In genomic region chr11:65112226-65112550, GRCh38 we compare ENCODE assay signal across 8 cellular contexts. TPM values are rescaled to one million over a fixed set of nuclear protein-coding genes. Genes with fewer than 3 reads are reported as not detected.
DNase-seq lines count a peak whose midpoint lies in the region; ATAC-seq, FAIRE-seq and TF ChIP-seq lines count a peak whose summit lies in the region.

No MANE protein-coding gene starts in this region.

- H3K4me3 Mint-ChIP-seq in activated B cell treated with CpG ODN at 0.5 μM for 24 hours = peak overlapping the region; percentile 89

- H3K27ac ChIP-seq in HEK293 (ENCODE audit: extremely low read depth, low read depth, low read length) = peak overlapping the region; percentile 72
- H3K27ac ChIP-seq in right cardiac atrium (ENCODE audit: low read length) = peak overlapping the region; percentile 56
- H3K27ac ChIP-seq in skin epidermis = peak overlapping the region in 18 of 21 experiments; percentile 11 to 78 (median 51)

- intact Hi-C loops in activated B cell treated with CpG ODN at 0.5 μM for 24 hours (cut with micrococcal nuclease) = loop anchor here (5.0 kb wide), 1 partner anchor 400 kb away; no protein-coding TSS in a partner anchor
- intact Hi-C loops in right cardiac atrium (cut with DNase I) = loop anchor here in 2 of 4 donors (10.0 kb wide), 3 partner anchors 87 to 327 kb away; partner anchors contain the start of genes CDC42BPG (in 1 of the 2) and SNX15 (in 1 of the 2)

- peaks cover 29% of the 10 kb centered on the region for H3K36me3 Mint-ChIP-seq in activated B cell treated with CpG ODN at 0.5 μM for 24 hours (ENCODE audit: low read depth)

- H3K4me1 ChIP-seq in HEK293 (ENCODE audit: control insufficient read depth, insufficient read depth, low read length) = peaks cover 6% of the 10 kb centered on the region
- H3K4me1 ChIP-seq in right cardiac atrium (ENCODE audit: control insufficient read depth, insufficient read depth, low read length) = no peaks in the 10 kb centered on the region

- peaks cover 50% of the 10 kb centered on the region for H3K4me1 Mint-ChIP-seq in activated B cell treated with CpG ODN at 0.5 μM for 24 hours

- under 1% methylated on average over 28 of the region's 28 CpGs for WGBS in right cardiac atrium

- peak overlapping the region; percentile 77 for H3K27ac Mint-ChIP-seq in activated B cell treated with CpG ODN at 0.5 μM for 24 hours

- no peaks in the 10 kb centered on the region for H3K27me3 ChIP-seq in right cardiac atrium (ENCODE audit: control insufficient read depth, insufficient read depth)

- H3K27me3 Mint-ChIP-seq in activated B cell treated with CpG ODN at 0.5 μM for 24 hours = no peaks in the 10 kb centered on the region

- TF ChIP-seq CTCF in HEK293 (tag by site-specific recombination; IDR thresholded peaks at IDR 0.05) = no peak
- no peak for TF ChIP-seq CTCF in activated B cell treated with CpG ODN at 0.5 μM for 24 hours (IDR thresholded peaks at IDR 0.05)

- POLR2A ChIA-PET in HEK293 (lab: Yijun Ruan, JAX) = interaction anchor here (0.6 to 5.0 kb wide), 22 partner anchors 9 to 809 kb away, joined by 3 to 57 read pairs (median 4); partner anchors contain the start of genes ARL2, CAPN1, FAU and MRPL49
- POLR2A ChIA-PET in activated B cell treated with CpG ODN at 0.5 μM for 24 hours (lab: Charles Lee) = interaction anchor here (0.6 to 15.3 kb wide), 23 partner anchors 9 to 746 kb away, joined by 3 to 546 read pairs (median 4); partner anchors contain the start of genes ARL2, CAPN1, CDC42EP2 and CFL1

- peaks cover 0 to 55% of the 10 kb centered on the region in 2 experiments; a peak in 1 of 3 replicates for H3K36me3 ChIP-seq in HEK293 (ENCODE audit: control insufficient read depth in 2 of 2, insufficient read depth in 1 of 2, low read length in 2 of 2)

- CTCF ChIA-PET in HEK293 (lab: Yijun Ruan, JAX) (interaction anchor here (0.6 to 4.8 kb wide), 17 partner anchors 9 to 264 kb away, joined by 3 to 110 read pairs (median 3); partner anchors contain the start of genes ARL2, CDC42EP2, FAU and MRPL49), activated B cell treated with CpG ODN at 0.5 μM for 24 hours (lab: Charles Lee) (interaction anchor here (0.9 to 4.2 kb wide), 9 partner anchors 9 to 218 kb away, joined by 3 to 48 read pairs (median 12); partner anchors contain the start of genes ARL2, CAPN1, CDC42EP2 and FAU)

- DNase-seq in activated B cell treated with CpG ODN at 0.5 μM for 24 hours (no peak), right cardiac atrium (peak in 2 of 3 donors; percentile 36 to 73), HTR-8/SVneo (ENCODE audit: insufficient read length, low spot score) (no peak), hippocampal formation (lab: John Stamatoyannopoulos, UW) (no peak), NCI-H510A treated with DMSO at 0.1 percent for 48 hours (lab: John Stamatoyannopoulos, UW) (no peak)

- ATAC-seq in activated B cell treated with CpG ODN at 0.5 μM for 24 hours (ENCODE audit: low read depth) (no peak), right cardiac atrium (peak in 1 of 2 donors; percentile 1), GM18907 (IDR thresholded peaks at IDR 0.05; ENCODE audit: unreplicated experiment) (no peak)

- H3K9me3 Mint-ChIP-seq in activated B cell treated with CpG ODN at 0.5 μM for 24 hours = no peaks in the 10 kb centered on the region

- no peak for FAIRE-seq in HTR-8/SVneo (lab: Jason Lieb, UNC)

- H3K9me3 ChIP-seq in HEK293 (ENCODE audit: control insufficient read depth, insufficient read depth, low read depth, low read length) (no peaks in the 10 kb centered on the region), right cardiac atrium (ENCODE audit: control insufficient read depth, low read length) (no peaks in the 10 kb centered on the region)

- H3K4me3 ChIP-seq in HEK293 (ENCODE audit: low read depth, low read length) (peak overlapping the region; percentile 67), right cardiac atrium (ENCODE audit: low read length) (peak overlapping the region; percentile 53), skin epidermis (peak overlapping the region; percentile 33 to 52 (median 37))

TF ChIP-seq in HEK293, 187 proteins besides CTCF, POLR2A, EP300 and RAD21 (continues in another document):
- TF ChIP-seq TRIM28 (IDR thresholded peaks at IDR 0.05; ENCODE audit: borderline replicate concordance, low read length) (no peak), MEIS1 (CRISPR knock-in tag; IDR thresholded peaks at IDR 0.05; ENCODE audit: borderline replicate concordance) (no peak), RBAK (tag by site-specific recombination; IDR thresholded peaks at IDR 0.05) (no peak), ZNF629 (tag by site-specific recombination; IDR thresholded peaks at IDR 0.05) (no peak), KLF10 (tag by site-specific recombination; IDR thresholded peaks at IDR 0.05) (no peak), ZNF561 (tag by site-specific recombination; IDR thresholded peaks at IDR 0.05; ENCODE audit: borderline replicate concordance) (no peak), ZNF274 (IDR thresholded peaks at IDR 0.05; ENCODE audit: low read length) (no peak), ZNF274 (tag by site-specific recombination; IDR thresholded peaks at IDR 0.05; ENCODE audit: borderline replicate concordance) (no peak), ZNF146 (tag by site-specific recombination; IDR thresholded peaks at IDR 0.05) (no peak), ZNF132 (tag by site-specific recombination; IDR thresholded peaks at IDR 0.05; ENCODE audit: borderline replicate concordance) (no peak), ZNF16 (tag by site-specific recombination; IDR thresholded peaks at IDR 0.05; ENCODE audit: low read depth) (no peak), ZNF221 (tag by site-specific recombination; IDR thresholded peaks at IDR 0.05; ENCODE audit: borderline replicate concordance) (no peak), ZNF23 (tag by site-specific recombination; IDR thresholded peaks at IDR 0.05; ENCODE audit: borderline replicate concordance) (no peak), ZSCAN23 (tag by site-specific recombination; IDR thresholded peaks at IDR 0.05) (no peak), ZNF837 (tag by site-specific recombination; IDR thresholded peaks at IDR 0.05) (no peak), ZBTB20 (tag by site-specific recombination; IDR thresholded peaks at IDR 0.05) (0 out of 2 replicates have a peak, but pooled peaks have one; percentile 16), ZNF76 (tag by site-specific recombination; IDR thresholded peaks at IDR 0.05; ENCODE audit: borderline replicate concordance, low read depth) (0 out of 2 replicates have a peak, but pooled peaks have one; percentile 59), PRDM1 (tag by site-specific recombination; IDR thresholded peaks at IDR 0.05) (no peak), ZNF664 (tag by site-specific recombination; IDR thresholded peaks at IDR 0.05) (no peak), YY1 (tag by site-specific recombination; IDR thresholded peaks at IDR 0.05) (peak; percentile 29; the same call in 1 of the 2 replicates), ZNF843 (tag by site-specific recombination; IDR thresholded peaks at IDR 0.05) (no peak)
- TF ChIP-seq, protein P1, sequence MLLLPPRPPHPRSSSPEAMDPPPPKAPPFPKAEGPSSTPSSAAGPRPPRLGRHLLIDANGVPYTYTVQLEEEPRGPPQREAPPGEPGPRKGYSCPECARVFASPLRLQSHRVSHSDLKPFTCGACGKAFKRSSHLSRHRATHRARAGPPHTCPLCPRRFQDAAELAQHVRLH (tag by site-specific recombination; IDR thresholded peaks at IDR 0.05) = no peak

RNA-seq across cellular contexts. Expression of gene TM7SF2, which starts 0.5 kb away (rescaled TPM):
- total RNA-seq in activated B cell treated with CpG ODN at 0.5 μM for 24 hours (24.6 and 25.4 TPM in 2 replicates), right cardiac atrium (10 to 100 TPM; 45.7 to 91.5 (median 52.3) TPM)
- 63.5 TPM for polyA plus RNA-seq in right cardiac atrium

RNA-seq across cellular contexts. Expression of gene ZNHIT2, which starts 5.3 kb away (rescaled TPM):
- total RNA-seq in activated B cell treated with CpG ODN at 0.5 μM for 24 hours (11.3 and 13.4 TPM in 2 replicates), right cardiac atrium (1 to 10 TPM; 6.4 to 9.2 (median 7.8) TPM)
- 11.6 TPM for polyA plus RNA-seq in right cardiac atrium

RNA-seq across cellular contexts. Expression of gene FAU, which starts 9.7 kb away (rescaled TPM):
- 1,416 and 1,501 TPM in 2 replicates for total RNA-seq in activated B cell treated with CpG ODN at 0.5 μM for 24 hours
- 100 to 1,000 TPM; 658 to 797 (median 721) TPM for total RNA-seq in right cardiac atrium
- polyA plus RNA-seq in right cardiac atrium = 686 TPM

RNA-seq across cellular contexts. Expression of gene MRPL49, which starts 9.9 kb away (rescaled TPM):
- 60.0 and 62.4 TPM in 2 replicates for total RNA-seq in activated B cell treated with CpG ODN at 0.5 μM for 24 hours
- 10 to 100 TPM; 31.1 to 37.7 (median 34.1) TPM for total RNA-seq in right cardiac atrium
- 24.8 TPM for polyA plus RNA-seq in right cardiac atrium

RNA-seq across cellular contexts. Expression of gene VPS51, which starts 16.2 kb away (rescaled TPM):
- 224 and 243 TPM in 2 replicates for total RNA-seq in activated B cell treated with CpG ODN at 0.5 μM for 24 hours
- total RNA-seq in right cardiac atrium = 10 to 100 TPM; 68.0 to 80.9 (median 79.1) TPM
- polyA plus RNA-seq in right cardiac atrium = 67.1 TPM

Comparison
In these comparisons a context has a peak if more than half of its experiments do, and no peak if none do; other contexts are left out.
1. DNase-seq: peak in right cardiac atrium (2 of 3); none in activated B cell treated with CpG ODN at 0.5 μM for 24 hours (single experiment), HTR-8/SVneo (single experiment), hippocampal formation (0 of 2) and NCI-H510A treated with DMSO at 0.1 percent for 48 hours (single experiment).
2. Peak in every context shown above with its lines, with median percentiles within 50 percentile points of each other: H3K27ac ChIP-seq and H3K4me3 ChIP-seq.